Comparison of ENCODE assay signal across 8 cellular contexts in genomic region chr21:42220138-42220701, GRCh38.
DNase-seq lines count a peak whose midpoint lies in the region; ATAC-seq and TF ChIP-seq lines count a peak whose summit lies in the region.

No MANE protein-coding gene starts in this region.

- peaks cover 11% of the 10 kb centered on the region for H3K9me3 ChIP-seq in WERI-Rb-1 (ENCODE audit: severe bottlenecking)

- no peaks in the 10 kb centered on the region for H3K27me3 ChIP-seq in WERI-Rb-1 (ENCODE audit: insufficient read depth, low read depth, severe bottlenecking)

- peak overlapping the region; percentile 48 for H3K27ac ChIP-seq in WERI-Rb-1

- peak; percentile 55 for TF ChIP-seq POLR2A in GM19099 (IDR thresholded peaks at IDR 0.05; ENCODE audit: extremely low read depth, insufficient read length, low read depth)

- DNase-seq in AG08395 (ENCODE audit: low spot score) (peak; percentile 55), NCI-H146 (lab: John Stamatoyannopoulos, UW) (peak; percentile 84), WERI-Rb-1 (peak; percentile 69), iris pigment epithelial cell (ENCODE audit: low read depth) (peak; percentile 63), skeletal muscle cell (ENCODE audit: low read depth) (no peak)
- peak; percentile 92 for DNase-seq in central memory CD4-positive, alpha-beta T cell

- peak overlapping the region; percentile 81 for H3K4me3 ChIP-seq in WERI-Rb-1 (ENCODE audit: low read depth, low read length)
- peak overlapping the region; percentile 29 for H3K4me3 ChIP-seq in skeletal muscle cell (ENCODE audit: low read depth, low read length)

- peaks cover 3% of the 10 kb centered on the region; the same call in 1 of the 2 replicates for H3K36me3 ChIP-seq in WERI-Rb-1

- no peak for TF ChIP-seq CTCF in WERI-Rb-1 (IDR thresholded peaks at IDR 0.05; ENCODE audit: low read depth, low read length)

- no peak for ATAC-seq in GM18909 (IDR thresholded peaks at IDR 0.05; ENCODE audit: poor library complexity, unreplicated experiment)
